In the genomic region with DNA sequence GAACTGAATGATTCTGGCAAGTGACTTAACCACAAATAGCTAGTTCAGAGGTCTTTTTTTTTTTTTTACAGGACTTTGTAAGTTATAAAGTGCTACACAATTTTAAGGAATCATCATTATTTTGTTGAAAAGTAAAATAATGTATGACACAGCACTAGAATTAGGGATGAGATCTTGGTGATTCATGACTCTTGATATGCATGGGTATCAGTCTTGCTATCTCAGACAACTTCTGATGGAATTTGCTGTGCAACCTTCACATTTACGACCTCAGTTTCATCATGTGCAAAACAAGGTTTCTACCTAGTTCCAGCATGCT, we compare ENCODE assay signal across 3 cellular contexts.
A peak's percentile ranks its signal among the peaks of the same experiment; 100 is the strongest.
TF ChIP-seq lines count a peak whose summit lies in the region.

No MANE protein-coding gene starts in this region.

TF ChIP-seq in A549, 52 proteins besides CTCF, POLR2A, EP300 and RAD21:
- TF ChIP-seq SMC3 (IDR thresholded peaks at IDR 0.05) (no peak), MAFK (IDR thresholded peaks at IDR 0.05; ENCODE audit: partially characterized antibody) (peak; percentile 43)

TF ChIP-seq in IMR-90, 13 proteins besides CTCF, POLR2A, EP300 and RAD21:
- TF ChIP-seq, protein P1, sequence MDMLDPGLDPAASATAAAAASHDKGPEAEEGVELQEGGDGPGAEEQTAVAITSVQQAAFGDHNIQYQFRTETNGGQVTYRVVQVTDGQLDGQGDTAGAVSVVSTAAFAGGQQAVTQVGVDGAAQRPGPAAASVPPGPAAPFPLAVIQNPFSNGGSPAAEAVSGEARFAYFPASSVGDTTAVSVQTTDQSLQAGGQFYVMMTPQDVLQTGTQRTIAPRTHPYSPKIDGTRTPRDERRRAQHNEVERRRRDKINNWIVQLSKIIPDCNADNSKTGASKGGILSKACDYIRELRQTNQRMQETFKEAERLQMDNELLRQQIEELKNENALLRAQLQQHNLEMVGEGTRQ (IDR thresholded peaks at IDR 0.05; ENCODE audit: low read depth, low read length), result no peak
- no peak for TF ChIP-seq RCOR1 (IDR thresholded peaks at IDR 0.05; ENCODE audit: insufficient replicate concordance, low read length)

TF ChIP-seq in K562, 482 proteins besides CTCF, POLR2A, EP300 and RAD21:
- TF ChIP-seq ZNF316 (IDR thresholded peaks at IDR 0.05) (0 out of 2 replicates have a peak, but pooled peaks have one; percentile 16), BRF1 (IDR thresholded peaks at IDR 0.05; ENCODE audit: borderline replicate concordance, extremely low read depth, insufficient read length) (no peak), MAZ (CRISPR knock-in tag; conservative IDR thresholded peaks at IDR 0.05 in 1 of 2, IDR thresholded peaks at IDR 0.05 in 1 of 2) (no peak), DPF2 (IDR thresholded peaks at IDR 0.05) (no peak)
- TF ChIP-seq, protein P2, sequence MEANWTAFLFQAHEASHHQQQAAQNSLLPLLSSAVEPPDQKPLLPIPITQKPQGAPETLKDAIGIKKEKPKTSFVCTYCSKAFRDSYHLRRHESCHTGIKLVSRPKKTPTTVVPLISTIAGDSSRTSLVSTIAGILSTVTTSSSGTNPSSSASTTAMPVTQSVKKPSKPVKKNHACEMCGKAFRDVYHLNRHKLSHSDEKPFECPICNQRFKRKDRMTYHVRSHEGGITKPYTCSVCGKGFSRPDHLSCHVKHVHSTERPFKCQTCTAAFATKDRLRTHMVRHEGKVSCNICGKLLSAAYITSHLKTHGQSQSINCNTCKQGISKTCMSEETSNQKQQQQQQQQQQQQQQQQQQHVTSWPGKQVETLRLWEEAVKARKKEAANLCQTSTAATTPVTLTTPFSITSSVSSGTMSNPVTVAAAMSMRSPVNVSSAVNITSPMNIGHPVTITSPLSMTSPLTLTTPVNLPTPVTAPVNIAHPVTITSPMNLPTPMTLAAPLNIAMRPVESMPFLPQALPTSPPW (CRISPR knock-in tag; IDR thresholded peaks at IDR 0.05), result no peak
- TF ChIP-seq, protein P3, sequence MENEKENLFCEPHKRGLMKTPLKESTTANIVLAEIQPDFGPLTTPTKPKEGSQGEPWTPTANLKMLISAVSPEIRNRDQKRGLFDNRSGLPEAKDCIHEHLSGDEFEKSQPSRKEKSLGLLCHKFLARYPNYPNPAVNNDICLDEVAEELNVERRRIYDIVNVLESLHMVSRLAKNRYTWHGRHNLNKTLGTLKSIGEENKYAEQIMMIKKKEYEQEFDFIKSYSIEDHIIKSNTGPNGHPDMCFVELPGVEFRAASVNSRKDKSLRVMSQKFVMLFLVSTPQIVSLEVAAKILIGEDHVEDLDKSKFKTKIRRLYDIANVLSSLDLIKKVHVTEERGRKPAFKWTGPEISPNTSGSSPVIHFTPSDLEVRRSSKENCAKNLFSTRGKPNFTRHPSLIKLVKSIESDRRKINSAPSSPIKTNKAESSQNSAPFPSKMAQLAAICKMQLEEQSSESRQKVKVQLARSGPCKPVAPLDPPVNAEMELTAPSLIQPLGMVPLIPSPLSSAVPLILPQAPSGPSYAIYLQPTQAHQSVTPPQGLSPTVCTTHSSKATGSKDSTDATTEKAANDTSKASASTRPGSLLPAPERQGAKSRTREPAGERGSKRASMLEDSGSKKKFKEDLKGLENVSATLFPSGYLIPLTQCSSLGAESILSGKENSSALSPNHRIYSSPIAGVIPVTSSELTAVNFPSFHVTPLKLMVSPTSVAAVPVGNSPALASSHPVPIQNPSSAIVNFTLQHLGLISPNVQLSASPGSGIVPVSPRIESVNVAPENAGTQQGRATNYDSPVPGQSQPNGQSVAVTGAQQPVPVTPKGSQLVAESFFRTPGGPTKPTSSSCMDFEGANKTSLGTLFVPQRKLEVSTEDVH (IDR thresholded peaks at IDR 0.05; ENCODE audit: low read depth, partially characterized antibody), result no peak
